Comparison of ENCODE assay signal across 20 cellular contexts in genomic region chr7:157795631-157796030, GRCh38.
DNase-seq lines count a peak whose midpoint lies in the region; ATAC-seq and TF ChIP-seq lines count a peak whose summit lies in the region.
"Had no signal": no experiment of that assay in that cellular context is flagged by ENCODE, and none has a peak within 500 bp of the region (broad histone marks: within the 10 kb centered on the region; RNA-seq: fewer than 3 reads in every experiment).

No MANE protein-coding gene starts in this region.

- no peak for TF ChIP-seq POLR2A in IMR-90 (IDR thresholded peaks at IDR 0.05; ENCODE audit: low read depth, low read length)

- peak overlapping the region; percentile 14 for H2AFZ ChIP-seq in IMR-90 (replicated peaks; ENCODE audit: low read length, poor library complexity)

- no peak overlapping the region for H3K14ac ChIP-seq in IMR-90 (replicated peaks; ENCODE audit: low read depth, low read length)

- H2AK5ac ChIP-seq in IMR-90 (ENCODE audit: low read depth, low read length): no peak overlapping the region

- H3K4me3 ChIP-seq in IMR-90 (ENCODE audit: insufficient read depth, low read depth, low read length): no peak overlapping the region
- H3K4me3 ChIP-seq: A549, HAP-1 had no signal

- no peaks in the 10 kb centered on the region for H3K79me1 ChIP-seq in IMR-90 (ENCODE audit: low read depth in 1 of 2, low read length in 2 of 2)

- ATAC-seq in IMR-90 (ENCODE audit: low read depth): no peak
- no peak for ATAC-seq in WTC11
- no peak for ATAC-seq in HG02610 (IDR thresholded peaks at IDR 0.05; ENCODE audit: unreplicated experiment)
- no peak for ATAC-seq in HG03432 (IDR thresholded peaks at IDR 0.05; ENCODE audit: unreplicated experiment)
- ATAC-seq: A549, SK-N-SH treated with all-trans-retinoic acid at 6 μM for 48 hours had no signal

- no peak overlapping the region for H2AK9ac ChIP-seq in IMR-90 (replicated peaks; ENCODE audit: low read depth, low read length, poor library complexity)

- intact Hi-C loops in IMR-90 (cut with micrococcal nuclease): no loop called here

- H4K8ac ChIP-seq in IMR-90 (ENCODE audit: low read depth in 2 of 2, low read length in 2 of 2): no peak overlapping the region

- peaks cover 58% of the 10 kb centered on the region for H3K9me3 ChIP-seq in IMR-90 (ENCODE audit: control insufficient read depth, insufficient read depth, low read length)
- H3K9me3 ChIP-seq: A549, HAP-1 had no signal

- no peaks in the 10 kb centered on the region for H3K27me3 ChIP-seq in IMR-90 (ENCODE audit: control insufficient read depth, insufficient read depth, low read length)

- no peak overlapping the region; the same call in 1 of the 2 replicates for H3K4me3 Mint-ChIP-seq in WTC11
- H3K4me3 Mint-ChIP-seq: CD8-positive, alpha-beta memory T cell had no signal

- H3K27me3 Mint-ChIP-seq in WTC11 (ENCODE audit: low read depth): peaks cover 3% of the 10 kb centered on the region; the same call in 1 of the 2 replicates

- no peak for TF ChIP-seq RAD21 in IMR-90 (IDR thresholded peaks at IDR 0.05; ENCODE audit: low read length)

- dilution Hi-C loops in IMR-90 (cut with HindIII; ENCODE audit: low sequenced_read_pairs, unreplicated experiment): no loop called here

- peak overlapping the region; percentile 65 for H3K27ac Mint-ChIP-seq in WTC11
- H3K27ac Mint-ChIP-seq: CD8-positive, alpha-beta memory T cell had no signal

- H2BK120ac ChIP-seq in IMR-90 (ENCODE audit: low read depth, low read length): no peak overlapping the region

- H4K20me1 ChIP-seq in IMR-90 (ENCODE audit: insufficient read depth, low read length): no peaks in the 10 kb centered on the region

- no TSS peak for BruUV-seq in IMR-90 (replicated peaks; lab: Mats Ljungman, UMichigan)

- no peak overlapping the region for H2BK20ac ChIP-seq in IMR-90 (ENCODE audit: low read depth, low read length)

- no peak overlapping the region for H3K56ac ChIP-seq in IMR-90 (ENCODE audit: extremely low read depth, insufficient read depth, low read length)

- no peaks in the 10 kb centered on the region for H3K9me1 ChIP-seq in IMR-90 (ENCODE audit: insufficient read depth, low read length)

- no peak overlapping the region for H3K23ac ChIP-seq in IMR-90 (ENCODE audit: low read depth, low read length)

- no peak overlapping the region for H2BK15ac ChIP-seq in IMR-90 (ENCODE audit: low read depth, low read length)

- no peak overlapping the region for H3K18ac ChIP-seq in IMR-90 (ENCODE audit: low read depth, low read length)

- CTCF ChIA-PET in IMR-90 (lab: Yijun Ruan, JAX): no interaction called here
- CTCF ChIA-PET in WTC11 (lab: Charles Lee): no interaction called here

- no peak overlapping the region for H3K4ac ChIP-seq in IMR-90 (ENCODE audit: low read depth, low read length)

- H3K4me1 Mint-ChIP-seq in WTC11: peaks cover 39% of the 10 kb centered on the region
- H3K4me1 Mint-ChIP-seq: CD8-positive, alpha-beta memory T cell had no signal

- WGBS in IMR-90 (ENCODE audit: extremely low coverage in 2 of 2, insufficient read length in 1 of 2), 2 experiments: 40% methylated on average over 3 of the region's 12 CpGs; no CpG with 5 or more reads in 1 of the 2 experiments

- no peaks in the 10 kb centered on the region for H3K36me3 ChIP-seq in IMR-90 (ENCODE audit: control insufficient read depth, insufficient read depth, low read length)
- H3K36me3 ChIP-seq: HAP-1 had no signal

- in situ Hi-C loops in IMR-90 (cut with MboI; ENCODE audit: low sequenced_read_pairs): no loop called here

- TF ChIP-seq CTCF in IMR-90 (conservative IDR thresholded peaks at IDR 0.05; ENCODE audit: low read depth, low read length): no peak
- no peak for TF ChIP-seq CTCF in WTC11 (IDR thresholded peaks at IDR 0.05)

- H3K36me3 Mint-ChIP-seq in WTC11: peaks cover 25% of the 10 kb centered on the region
- H3K36me3 Mint-ChIP-seq: CD8-positive, alpha-beta memory T cell had no signal

- H3K9ac ChIP-seq in IMR-90 (ENCODE audit: low read depth, low read length): no peak overlapping the region

- peaks cover 33% of the 10 kb centered on the region for H3K9me3 Mint-ChIP-seq in WTC11

- H4K91ac ChIP-seq in IMR-90 (ENCODE audit: insufficient read depth, low read depth, low read length): no peak overlapping the region

- no peak overlapping the region for H3K4me2 ChIP-seq in IMR-90 (ENCODE audit: low read depth, low read length)
- H3K4me2 ChIP-seq: A549 had no signal

- DNase-seq in NCI-H748 (lab: John Stamatoyannopoulos, UW; ENCODE audit: unreplicated experiment): peak; percentile 21
- no peak for DNase-seq in NCI-H748 treated with DMSO at 0.1 percent for 48 hours (lab: John Stamatoyannopoulos, UW)
- DNase-seq in IMR-90: no peak
- no peak for DNase-seq in WTC11 (ENCODE audit: low spot score)
- DNase-seq in NOMO-1 (lab: John Stamatoyannopoulos, UW; ENCODE audit: unreplicated experiment in 2 of 2): no peak
- DNase-seq: DND-41, Karpas-422, NCI-H1436 treated with DMSO at 0.1 percent for 48 hours, NCI-H2171, NCI-H446 treated with DMSO at 0.1 percent for 48 hours, NCI-H82, SIG-M5, T-helper 1 cell had no signal

- no peak overlapping the region for H2BK5ac ChIP-seq in IMR-90 (ENCODE audit: low read depth, low read length, poor library complexity, severe bottlenecking)

- no peak overlapping the region for H4K5ac ChIP-seq in IMR-90 (ENCODE audit: low read depth, low read length)

- POLR2A ChIA-PET in IMR-90 (lab: Charles Lee; ENCODE audit: unreplicated experiment): no interaction called here
- POLR2A ChIA-PET in WTC11 (lab: Charles Lee): no interaction called here

- H3K27ac ChIP-seq in IMR-90 (ENCODE audit: insufficient read depth, low read length): no peak overlapping the region
- H3K27ac ChIP-seq: A549, HL-60 had no signal

- no peaks in the 10 kb centered on the region for H3K4me1 ChIP-seq in IMR-90 (ENCODE audit: control insufficient read depth, insufficient read depth, low read length)
- H3K4me1 ChIP-seq: A549, HAP-1 had no signal

TF ChIP-seq in IMR-90, 13 proteins besides CTCF, POLR2A, EP300 and RAD21 (continues in another document):
- TF ChIP-seq NFE2L2 (IDR thresholded peaks at IDR 0.05; ENCODE audit: low read depth, low read length) (no peak), BHLHE40 (IDR thresholded peaks at IDR 0.05; ENCODE audit: low read depth, low read length) (no peak), CHD1 (IDR thresholded peaks at IDR 0.05; ENCODE audit: low read depth, low read length) (no peak), MXI1 (IDR thresholded peaks at IDR 0.05; ENCODE audit: borderline replicate concordance, low read depth, low read length) (no peak), MAZ (IDR thresholded peaks at IDR 0.05; ENCODE audit: borderline replicate concordance, low read depth, low read length) (no peak), SMC3 (IDR thresholded peaks at IDR 0.05; ENCODE audit: low read depth, low read length) (no peak), RCOR1 (IDR thresholded peaks at IDR 0.05; ENCODE audit: insufficient replicate concordance, low read length) (no peak), RFX5 (IDR thresholded peaks at IDR 0.05; ENCODE audit: low read depth, low read length) (no peak), MAFK (IDR thresholded peaks at IDR 0.05; ENCODE audit: low read depth, low read length) (no peak), ELK1 (IDR thresholded peaks at IDR 0.05; ENCODE audit: borderline replicate concordance, low read depth, low read length) (no peak)

TF ChIP-seq in WTC11, 78 proteins besides CTCF, POLR2A, EP300 and RAD21:
- 0 out of 2 replicates have a peak, but pooled peaks have one; percentile 30 for TF ChIP-seq MAX (CRISPR knock-in tag; IDR thresholded peaks at IDR 0.05)
- TF ChIP-seq NFATC4 (CRISPR knock-in tag; IDR thresholded peaks at IDR 0.05): no peak
- no peak for TF ChIP-seq ZBTB43 (CRISPR knock-in tag; IDR thresholded peaks at IDR 0.05)
- no peak for TF ChIP-seq EMX1 (CRISPR knock-in tag; IDR thresholded peaks at IDR 0.05)
